In genomic region chr2:118049140-118050128, GRCh38 we compare ENCODE assay signal across 11 cellular contexts. TPM values are rescaled to one million over a fixed set of nuclear protein-coding genes. Genes with fewer than 3 reads are reported as not detected.
DNase-seq lines count a peak whose midpoint lies in the region; ATAC-seq and TF ChIP-seq lines count a peak whose summit lies in the region.
"Had no signal": no experiment of that assay in that cellular context is flagged by ENCODE, and none has a peak within 500 bp of the region (broad histone marks: within the 10 kb centered on the region; RNA-seq: fewer than 3 reads in every experiment).

No MANE protein-coding gene starts in this region.

- H3K27me3 ChIP-seq in GM06990 (replicated peaks; ENCODE audit: control insufficient read depth, insufficient read depth, low read length) (no peaks in the 10 kb centered on the region), RWPE2 (ENCODE audit: insufficient read depth, poor library complexity, severe bottlenecking) (no peaks in the 10 kb centered on the region), H7 (ENCODE audit: control insufficient read depth, insufficient read depth, low read length) (no peaks in the 10 kb centered on the region; the same call in 1 of the 2 replicates)

- TF ChIP-seq CTCF in GM06990 (IDR thresholded peaks at IDR 0.05; ENCODE audit: insufficient read depth, low read length, poor library complexity, severe bottlenecking), result no peak
- TF ChIP-seq CTCF in RWPE2 (IDR thresholded peaks at IDR 0.05; ENCODE audit: poor library complexity, severe bottlenecking), result no peak

- peak; percentile 29 for DNase-seq in GM06990 (ENCODE audit: extremely low read depth, insufficient read length)
- DNase-seq in RWPE2 (ENCODE audit: low spot score), result no peak
- DNase-seq in H7, result no peak
- no peak for DNase-seq in NCI-H748 treated with DMSO at 0.1 percent for 48 hours (lab: John Stamatoyannopoulos, UW)
- no peak for DNase-seq in DMS79 (lab: John Stamatoyannopoulos, UW)
- no peak for DNase-seq in RKO (ENCODE audit: low spot score)
- DNase-seq: activated effector memory CD4-positive, alpha-beta T cell treated with Interleukin-2 at 50 U/mL for 16 hours; effector CD4-positive, alpha-beta T cell had no signal

- ATAC-seq in GM19043 (IDR thresholded peaks at IDR 0.05; ENCODE audit: low read depth, unreplicated experiment), result peak; percentile 52
- ATAC-seq in HG03095 (IDR thresholded peaks at IDR 0.05; ENCODE audit: unreplicated experiment), result peak; percentile 60
- 0 out of 3 replicates have a peak, but pooled peaks have one; percentile 11 for ATAC-seq in RWPE2 (ENCODE audit: low read depth)

- peak overlapping the region; percentile 37 for H3K27ac ChIP-seq in RWPE2 (ENCODE audit: poor library complexity, severe bottlenecking)
- H3K27ac ChIP-seq: neural progenitor cell had no signal

- H3K4me3 ChIP-seq in GM06990 (replicated peaks; ENCODE audit: low read depth, low read length), result no peak overlapping the region
- H3K4me3 ChIP-seq in RWPE2 (ENCODE audit: severe bottlenecking), result no peak overlapping the region
- H3K4me3 ChIP-seq in H7 (ENCODE audit: insufficient read depth, low read depth, low read length), result no peak overlapping the region
- H3K4me3 ChIP-seq: neural progenitor cell had no signal

- no peaks in the 10 kb centered on the region for H3K9me3 ChIP-seq in RWPE2 (ENCODE audit: severe bottlenecking)

- H3K36me3 ChIP-seq in GM06990 (ENCODE audit: control insufficient read depth, insufficient read depth, low read length), result no peaks in the 10 kb centered on the region
- H3K36me3 ChIP-seq in RWPE2 (ENCODE audit: low read depth), result no peaks in the 10 kb centered on the region
- H3K36me3 ChIP-seq in H7 (replicated peaks; ENCODE audit: control insufficient read depth, insufficient read depth, low read length), result no peaks in the 10 kb centered on the region
- H3K36me3 ChIP-seq: neural progenitor cell had no signal

- peaks cover 24% of the 10 kb centered on the region for H3K4me1 ChIP-seq in RWPE2 (ENCODE audit: insufficient read depth, poor library complexity, severe bottlenecking)

RNA-seq across cellular contexts. Expression of gene CCDC93, which starts 35.6 kb away (rescaled TPM):
- total RNA-seq in H7 (2014; rRNA removed; shearing (Covaris generic)), result 9.0 and 13.6 TPM in 2 replicates

RNA-seq across cellular contexts. Expression of gene INSIG2, which starts 38.8 kb away (rescaled TPM):
- total RNA-seq in H7 (2014; rRNA removed; shearing (Covaris generic)), result 4.6 and 7.3 TPM in 2 replicates
